In the genomic region with DNA sequence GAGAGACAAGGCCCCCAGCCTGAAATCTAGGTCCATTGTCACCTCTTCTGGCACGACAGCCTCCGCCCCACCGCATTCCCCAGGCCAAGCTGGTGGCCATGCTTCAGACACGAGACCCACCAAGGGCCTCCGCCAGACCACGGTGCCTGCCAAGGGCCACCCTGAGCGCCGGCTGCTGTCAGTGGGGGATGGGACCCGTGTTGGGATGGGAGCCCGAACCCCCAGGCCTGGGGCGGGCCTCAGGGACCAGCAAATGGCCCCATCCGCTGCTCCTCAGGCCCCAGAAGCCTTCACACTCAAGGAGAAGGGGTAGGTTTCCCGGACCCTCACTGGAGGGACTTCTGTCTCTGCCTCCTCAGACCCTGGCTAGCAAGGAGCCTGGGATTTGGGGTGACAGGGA, we compare ENCODE assay signal across 12 cellular contexts. TPM values are rescaled to one million over a fixed set of nuclear protein-coding genes. Genes with fewer than 3 reads are reported as not detected.
A peak's percentile ranks its signal among the peaks of the same experiment; 100 is the strongest.
DNase-seq lines count a peak whose midpoint lies in the region; ATAC-seq and TF ChIP-seq lines count a peak whose summit lies in the region.
"Had no signal": no experiment of that assay in that cellular context is flagged by ENCODE, and none has a peak within 500 bp of the region (broad histone marks: within the 10 kb centered on the region; RNA-seq: fewer than 3 reads in every experiment).

No MANE protein-coding gene starts in this region.

- H3K4me2 ChIP-seq in BLaER1 treated with 17β-estradiol and CSF1 and Interleukin-3, amounts not matched to agents 10 nM and 100 nM: peak overlapping the region; percentile 96 to 100 (median 99); a peak in 21 of 22 replicates

- peak overlapping the region in 10 of 11 experiments; percentile 67 to 84 (median 76); a peak in 18 of 22 replicates for H3K9ac ChIP-seq in BLaER1 treated with 17β-estradiol and CSF1 and Interleukin-3, amounts not matched to agents 10 nM and 100 nM

- intact Hi-C loops in activated T-helper 1 cell treated with anti-CD3 and anti-CD28 coated beads, Interleukin-12 subunit alpha, Interleukin-12 subunit beta, Interleukin-2, Interleukin-4 antibody, amounts not matched to agents 30 ng/mL and 10 ng/mL and 1 ng/mL, durations not matched to agents 14 hours and 24 hours and 36 hours (cut with micrococcal nuclease): loop anchor here (1.0 to 2.0 kb wide), 3 partner anchors 14 to 32 kb away; partner anchors contain the start of genes CCNF and TBC1D24

- peak overlapping the region in 3 of 11 experiments; percentile 49 to 71 (median 65); a peak in 5 of 22 replicates for H3K27ac ChIP-seq in BLaER1 treated with 17β-estradiol and CSF1 and Interleukin-3, amounts not matched to agents 10 nM and 100 nM

- H3K27ac Mint-ChIP-seq in HFFc6 (no peak overlapping the region), memory B cell (no peak overlapping the region)
- no peak overlapping the region for H3K27ac Mint-ChIP-seq in activated T-helper 1 cell treated with anti-CD3 and anti-CD28 coated beads, Interleukin-12 subunit alpha, Interleukin-12 subunit beta, Interleukin-2, Interleukin-4 antibody, amounts not matched to agents 30 ng/mL and 10 ng/mL and 1 ng/mL, durations not matched to agents 14 hours and 24 hours and 36 hours

- H3K27me3 Mint-ChIP-seq in HFFc6 (ENCODE audit: insufficient read depth) (peaks cover 7% of the 10 kb centered on the region), memory B cell (peaks cover 2% of the 10 kb centered on the region)
- H3K27me3 Mint-ChIP-seq in activated T-helper 1 cell treated with anti-CD3 and anti-CD28 coated beads, Interleukin-12 subunit alpha, Interleukin-12 subunit beta, Interleukin-2, Interleukin-4 antibody, amounts not matched to agents 30 ng/mL and 10 ng/mL and 1 ng/mL, durations not matched to agents 14 hours and 24 hours and 36 hours (ENCODE audit: insufficient read depth): peaks cover 2% of the 10 kb centered on the region

- H3K36me3 Mint-ChIP-seq in HFFc6 (ENCODE audit: low read depth): no peaks in the 10 kb centered on the region
- H3K36me3 Mint-ChIP-seq in activated T-helper 1 cell treated with anti-CD3 and anti-CD28 coated beads, Interleukin-12 subunit alpha, Interleukin-12 subunit beta, Interleukin-2, Interleukin-4 antibody, amounts not matched to agents 30 ng/mL and 10 ng/mL and 1 ng/mL, durations not matched to agents 14 hours and 24 hours and 36 hours (ENCODE audit: low read depth): peaks cover 4% of the 10 kb centered on the region
- no peaks in the 10 kb centered on the region for H3K36me3 Mint-ChIP-seq in memory B cell

- peaks cover 0 to 81% (median 53%) of the 10 kb centered on the region in 11 experiments; a peak in 16 of 22 replicates for H4K20me1 ChIP-seq in BLaER1 treated with 17β-estradiol and CSF1 and Interleukin-3, amounts not matched to agents 10 nM and 100 nM

- H3K4me1 Mint-ChIP-seq in HFFc6 (ENCODE audit: low read depth) (peaks cover 13% of the 10 kb centered on the region), memory B cell (peaks cover 4% of the 10 kb centered on the region)
- H3K4me1 Mint-ChIP-seq in activated T-helper 1 cell treated with anti-CD3 and anti-CD28 coated beads, Interleukin-12 subunit alpha, Interleukin-12 subunit beta, Interleukin-2, Interleukin-4 antibody, amounts not matched to agents 30 ng/mL and 10 ng/mL and 1 ng/mL, durations not matched to agents 14 hours and 24 hours and 36 hours (ENCODE audit: low read depth): peaks cover 7% of the 10 kb centered on the region

- H3K27me3 ChIP-seq in BLaER1 treated with 17β-estradiol and CSF1 and Interleukin-3, amounts not matched to agents 10 nM and 100 nM: no peaks in the 10 kb centered on the region

- no peak for ATAC-seq in memory B cell (ENCODE audit: low read depth)
- ATAC-seq in GM19328 (IDR thresholded peaks at IDR 0.05; ENCODE audit: unreplicated experiment): no peak

- peaks cover 33 to 70% (median 56%) of the 10 kb centered on the region in 10 experiments for H3K4me1 ChIP-seq in BLaER1 treated with 17β-estradiol and CSF1 and Interleukin-3, amounts not matched to agents 10 nM and 100 nM

- H3K9me3 Mint-ChIP-seq in HFFc6: no peaks in the 10 kb centered on the region
- H3K9me3 Mint-ChIP-seq in activated T-helper 1 cell treated with anti-CD3 and anti-CD28 coated beads, Interleukin-12 subunit alpha, Interleukin-12 subunit beta, Interleukin-2, Interleukin-4 antibody, amounts not matched to agents 30 ng/mL and 10 ng/mL and 1 ng/mL, durations not matched to agents 14 hours and 24 hours and 36 hours: no peaks in the 10 kb centered on the region
- H3K9me3 Mint-ChIP-seq in memory B cell: no peaks in the 10 kb centered on the region

- peaks cover 9 to 50% (median 29%) of the 10 kb centered on the region in 11 experiments for H3K36me3 ChIP-seq in BLaER1 treated with 17β-estradiol and CSF1 and Interleukin-3, amounts not matched to agents 10 nM and 100 nM

- no peak for TF ChIP-seq CTCF in HFFc6 (IDR thresholded peaks at IDR 0.05)

- H3K4me3 Mint-ChIP-seq in HFFc6 (peak overlapping the region; percentile 62), memory B cell (peak overlapping the region; percentile 24)
- H3K4me3 Mint-ChIP-seq in activated T-helper 1 cell treated with anti-CD3 and anti-CD28 coated beads, Interleukin-12 subunit alpha, Interleukin-12 subunit beta, Interleukin-2, Interleukin-4 antibody, amounts not matched to agents 30 ng/mL and 10 ng/mL and 1 ng/mL, durations not matched to agents 14 hours and 24 hours and 36 hours: peak overlapping the region; percentile 62

- DNase-seq in HFFc6 (no peak), memory B cell (ENCODE audit: low spot score in 2 of 2) (no peak), NCI-H1417 (lab: John Stamatoyannopoulos, UW) (no peak), CD1c-positive myeloid dendritic cell (ENCODE audit: extremely low spot score) (no peak), COLO668 (lab: John Stamatoyannopoulos, UW; ENCODE audit: unreplicated experiment) (no peak)
- DNase-seq in activated T-helper 1 cell treated with anti-CD3 and anti-CD28 coated beads, Interleukin-12 subunit alpha, Interleukin-12 subunit beta, Interleukin-2, Interleukin-4 antibody, amounts not matched to agents 30 ng/mL and 10 ng/mL and 1 ng/mL, durations not matched to agents 14 hours and 24 hours and 36 hours (ENCODE audit: low spot score): no peak
- DNase-seq: DMS79 treated with DMSO at 0.1 percent for 48 hours; midbrain; NCI-H524 treated with DMSO at 0.1 percent for 48 hours; stimulated activated CD4-positive, alpha-beta T cell treated with anti-CD3 and anti-CD28 coated beads, Interleukin-15, amount 100 ng/mL, for 24 hours had no signal

- H3K9me3 ChIP-seq in BLaER1 treated with 17β-estradiol and CSF1 and Interleukin-3, amounts not matched to agents 10 nM and 100 nM (replicated peaks in 1 of 11): no peaks in the 10 kb centered on the region

- peak overlapping the region in 9 of 10 experiments; percentile 56 to 78 (median 68); a peak in 17 of 20 replicates for H3K4me3 ChIP-seq in BLaER1 treated with 17β-estradiol and CSF1 and Interleukin-3, amounts not matched to agents 10 nM and 100 nM

RNA-seq across cellular contexts. Expression of gene TEDC2, which starts 1.0 kb away (rescaled TPM):
- total RNA-seq in HFFc6 (2021; fragmentation: NEBNext Ultra II Directional; extraction: Animal tissue kit (Norgen Biotek cat#: 25700)): 1 to 10 TPM; 3.6 to 8.3 (median 8.0) TPM
- 41.0 and 43.9 TPM in 2 replicates for total RNA-seq in activated T-helper 1 cell treated with anti-CD3 and anti-CD28 coated beads, Interleukin-12 subunit alpha, Interleukin-12 subunit beta, Interleukin-2, Interleukin-4 antibody, amounts not matched to agents 30 ng/mL and 10 ng/mL and 1 ng/mL, durations not matched to agents 14 hours and 24 hours and 36 hours

RNA-seq across cellular contexts. Expression of gene NTN3, which starts 10.2 kb away (rescaled TPM):
- total RNA-seq in HFFc6 (2021; fragmentation: NEBNext Ultra II Directional; extraction: Animal tissue kit (Norgen Biotek cat#: 25700)): under 1 TPM; 0.22 to 0.47 (median 0.33) TPM
- total RNA-seq in activated T-helper 1 cell treated with anti-CD3 and anti-CD28 coated beads, Interleukin-12 subunit alpha, Interleukin-12 subunit beta, Interleukin-2, Interleukin-4 antibody, amounts not matched to agents 30 ng/mL and 10 ng/mL and 1 ng/mL, durations not matched to agents 14 hours and 24 hours and 36 hours: 0.10 TPM in 1 of 2 replicates, not detected in the other

RNA-seq across cellular contexts. Expression of gene TBC1D24, which starts 14.0 kb away (rescaled TPM):
- total RNA-seq in HFFc6 (2021; fragmentation: NEBNext Ultra II Directional; extraction: Animal tissue kit (Norgen Biotek cat#: 25700)): 10 to 100 TPM; 15.8 to 30.3 (median 19.0) TPM
- 19.6 and 24.6 TPM in 2 replicates for total RNA-seq in activated T-helper 1 cell treated with anti-CD3 and anti-CD28 coated beads, Interleukin-12 subunit alpha, Interleukin-12 subunit beta, Interleukin-2, Interleukin-4 antibody, amounts not matched to agents 30 ng/mL and 10 ng/mL and 1 ng/mL, durations not matched to agents 14 hours and 24 hours and 36 hours

RNA-seq across cellular contexts. Expression of gene CCNF, which starts 31.7 kb away (rescaled TPM):
- 10 to 100 TPM; 10.9 to 22.3 (median 19.8) TPM for total RNA-seq in HFFc6 (2021; fragmentation: NEBNext Ultra II Directional; extraction: Animal tissue kit (Norgen Biotek cat#: 25700))
- 45.3 and 46.7 TPM in 2 replicates for total RNA-seq in activated T-helper 1 cell treated with anti-CD3 and anti-CD28 coated beads, Interleukin-12 subunit alpha, Interleukin-12 subunit beta, Interleukin-2, Interleukin-4 antibody, amounts not matched to agents 30 ng/mL and 10 ng/mL and 1 ng/mL, durations not matched to agents 14 hours and 24 hours and 36 hours

RNA-seq across cellular contexts. Expression of gene ATP6V0C, which starts 52.8 kb away (rescaled TPM):
- 100 to 1,000 TPM; 303 to 341 (median 309) TPM for total RNA-seq in HFFc6 (2021; fragmentation: NEBNext Ultra II Directional; extraction: Animal tissue kit (Norgen Biotek cat#: 25700))
- 117 and 119 TPM in 2 replicates for total RNA-seq in activated T-helper 1 cell treated with anti-CD3 and anti-CD28 coated beads, Interleukin-12 subunit alpha, Interleukin-12 subunit beta, Interleukin-2, Interleukin-4 antibody, amounts not matched to agents 30 ng/mL and 10 ng/mL and 1 ng/mL, durations not matched to agents 14 hours and 24 hours and 36 hours
